Comparison of ENCODE assay signal across 1 cellular context in the genomic region with DNA sequence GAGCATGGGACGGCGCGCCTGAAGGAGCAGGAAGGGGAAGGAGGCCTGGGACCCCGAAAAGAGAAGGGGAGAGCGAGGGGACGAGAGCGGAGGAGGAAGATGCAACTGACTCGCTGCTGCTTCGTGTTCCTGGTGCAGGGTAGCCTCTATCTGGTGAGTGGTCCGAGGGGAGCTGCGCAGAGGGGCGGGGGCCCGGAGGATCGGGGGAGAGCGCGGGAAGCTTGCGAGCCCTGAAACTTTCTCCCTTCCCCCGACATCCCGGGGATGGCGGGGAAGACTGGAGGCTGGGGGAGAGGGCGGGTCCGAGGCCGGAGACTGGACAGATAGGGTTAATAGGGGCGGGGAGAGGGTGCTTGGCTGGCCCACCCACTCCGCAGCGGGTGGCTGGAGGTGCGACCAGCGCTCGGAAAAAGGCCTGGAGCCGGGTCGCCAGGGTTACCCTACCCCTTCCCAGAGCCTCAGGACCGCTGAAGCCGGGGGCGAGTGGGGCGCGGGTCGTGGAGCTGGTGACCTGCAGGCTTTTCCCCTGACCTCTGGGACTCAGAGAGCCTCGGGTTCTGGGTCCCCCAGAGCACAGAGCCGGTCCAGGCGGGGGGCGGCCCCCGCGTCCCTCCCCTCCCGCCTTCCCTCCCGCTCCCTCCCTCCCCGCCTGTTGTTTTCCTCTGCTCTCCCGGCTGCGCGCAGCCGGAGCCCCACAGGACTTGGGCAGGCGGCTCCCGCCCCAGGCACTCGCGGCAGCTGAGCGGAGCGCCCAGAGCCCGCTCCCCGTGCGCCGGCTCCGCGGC.
TF ChIP-seq lines count a peak whose summit lies in the region.

No MANE protein-coding gene starts in this region.

TF ChIP-seq in HEK293, 187 proteins besides CTCF, POLR2A, EP300 and RAD21 (continued from another document and continues in another):
- TF ChIP-seq, protein P1, sequence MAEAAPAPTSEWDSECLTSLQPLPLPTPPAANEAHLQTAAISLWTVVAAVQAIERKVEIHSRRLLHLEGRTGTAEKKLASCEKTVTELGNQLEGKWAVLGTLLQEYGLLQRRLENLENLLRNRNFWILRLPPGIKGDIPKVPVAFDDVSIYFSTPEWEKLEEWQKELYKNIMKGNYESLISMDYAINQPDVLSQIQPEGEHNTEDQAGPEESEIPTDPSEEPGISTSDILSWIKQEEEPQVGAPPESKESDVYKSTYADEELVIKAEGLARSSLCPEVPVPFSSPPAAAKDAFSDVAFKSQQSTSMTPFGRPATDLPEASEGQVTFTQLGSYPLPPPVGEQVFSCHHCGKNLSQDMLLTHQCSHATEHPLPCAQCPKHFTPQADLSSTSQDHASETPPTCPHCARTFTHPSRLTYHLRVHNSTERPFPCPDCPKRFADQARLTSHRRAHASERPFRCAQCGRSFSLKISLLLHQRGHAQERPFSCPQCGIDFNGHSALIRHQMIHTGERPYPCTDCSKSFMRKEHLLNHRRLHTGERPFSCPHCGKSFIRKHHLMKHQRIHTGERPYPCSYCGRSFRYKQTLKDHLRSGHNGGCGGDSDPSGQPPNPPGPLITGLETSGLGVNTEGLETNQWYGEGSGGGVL (tag by site-specific recombination; IDR thresholded peaks at IDR 0.05), result peak; percentile 91
- no peak for TF ChIP-seq ZFP3 (tag by site-specific recombination; IDR thresholded peaks at IDR 0.05; ENCODE audit: low read depth)
- peak; percentile 37; the same call in 1 of the 2 replicates for TF ChIP-seq KLF10 (tag by site-specific recombination; IDR thresholded peaks at IDR 0.05)
- no peak for TF ChIP-seq BCL11A (tag by site-specific recombination; IDR thresholded peaks at IDR 0.05; ENCODE audit: low read depth)
- TF ChIP-seq, protein P2, sequence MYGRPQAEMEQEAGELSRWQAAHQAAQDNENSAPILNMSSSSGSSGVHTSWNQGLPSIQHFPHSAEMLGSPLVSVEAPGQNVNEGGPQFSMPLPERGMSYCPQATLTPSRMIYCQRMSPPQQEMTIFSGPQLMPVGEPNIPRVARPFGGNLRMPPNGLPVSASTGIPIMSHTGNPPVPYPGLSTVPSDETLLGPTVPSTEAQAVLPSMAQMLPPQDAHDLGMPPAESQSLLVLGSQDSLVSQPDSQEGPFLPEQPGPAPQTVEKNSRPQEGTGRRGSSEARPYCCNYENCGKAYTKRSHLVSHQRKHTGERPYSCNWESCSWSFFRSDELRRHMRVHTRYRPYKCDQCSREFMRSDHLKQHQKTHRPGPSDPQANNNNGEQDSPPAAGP (tag by site-specific recombination; IDR thresholded peaks at IDR 0.05), result peak; percentile 44; the same call in 1 of the 2 replicates
- TF ChIP-seq, protein P3, sequence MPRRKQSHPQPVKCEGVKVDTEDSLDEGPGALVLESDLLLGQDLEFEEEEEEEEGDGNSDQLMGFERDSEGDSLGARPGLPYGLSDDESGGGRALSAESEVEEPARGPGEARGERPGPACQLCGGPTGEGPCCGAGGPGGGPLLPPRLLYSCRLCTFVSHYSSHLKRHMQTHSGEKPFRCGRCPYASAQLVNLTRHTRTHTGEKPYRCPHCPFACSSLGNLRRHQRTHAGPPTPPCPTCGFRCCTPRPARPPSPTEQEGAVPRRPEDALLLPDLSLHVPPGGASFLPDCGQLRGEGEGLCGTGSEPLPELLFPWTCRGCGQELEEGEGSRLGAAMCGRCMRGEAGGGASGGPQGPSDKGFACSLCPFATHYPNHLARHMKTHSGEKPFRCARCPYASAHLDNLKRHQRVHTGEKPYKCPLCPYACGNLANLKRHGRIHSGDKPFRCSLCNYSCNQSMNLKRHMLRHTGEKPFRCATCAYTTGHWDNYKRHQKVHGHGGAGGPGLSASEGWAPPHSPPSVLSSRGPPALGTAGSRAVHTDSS (tag by site-specific recombination; IDR thresholded peaks at IDR 0.05), result no peak
- peak; percentile 31; the same call in 1 of the 2 replicates for TF ChIP-seq ZFHX2 (tag by site-specific recombination; conservative IDR thresholded peaks at IDR 0.05)
- peak; percentile 45; the same call in 1 of the 2 replicates for TF ChIP-seq ZBTB20 (tag by site-specific recombination; IDR thresholded peaks at IDR 0.05)
- TF ChIP-seq, protein P4, sequence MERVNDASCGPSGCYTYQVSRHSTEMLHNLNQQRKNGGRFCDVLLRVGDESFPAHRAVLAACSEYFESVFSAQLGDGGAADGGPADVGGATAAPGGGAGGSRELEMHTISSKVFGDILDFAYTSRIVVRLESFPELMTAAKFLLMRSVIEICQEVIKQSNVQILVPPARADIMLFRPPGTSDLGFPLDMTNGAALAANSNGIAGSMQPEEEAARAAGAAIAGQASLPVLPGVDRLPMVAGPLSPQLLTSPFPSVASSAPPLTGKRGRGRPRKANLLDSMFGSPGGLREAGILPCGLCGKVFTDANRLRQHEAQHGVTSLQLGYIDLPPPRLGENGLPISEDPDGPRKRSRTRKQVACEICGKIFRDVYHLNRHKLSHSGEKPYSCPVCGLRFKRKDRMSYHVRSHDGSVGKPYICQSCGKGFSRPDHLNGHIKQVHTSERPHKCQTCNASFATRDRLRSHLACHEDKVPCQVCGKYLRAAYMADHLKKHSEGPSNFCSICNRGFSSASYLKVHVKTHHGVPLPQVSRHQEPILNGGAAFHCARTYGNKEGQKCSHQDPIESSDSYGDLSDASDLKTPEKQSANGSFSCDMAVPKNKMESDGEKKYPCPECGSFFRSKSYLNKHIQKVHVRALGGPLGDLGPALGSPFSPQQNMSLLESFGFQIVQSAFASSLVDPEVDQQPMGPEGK (tag by site-specific recombination; IDR thresholded peaks at IDR 0.05), result peak; percentile 80
- peak; percentile 62; the same call in 1 of the 2 replicates for TF ChIP-seq IKZF3 (tag by site-specific recombination; IDR thresholded peaks at IDR 0.05)
- TF ChIP-seq, protein P5, sequence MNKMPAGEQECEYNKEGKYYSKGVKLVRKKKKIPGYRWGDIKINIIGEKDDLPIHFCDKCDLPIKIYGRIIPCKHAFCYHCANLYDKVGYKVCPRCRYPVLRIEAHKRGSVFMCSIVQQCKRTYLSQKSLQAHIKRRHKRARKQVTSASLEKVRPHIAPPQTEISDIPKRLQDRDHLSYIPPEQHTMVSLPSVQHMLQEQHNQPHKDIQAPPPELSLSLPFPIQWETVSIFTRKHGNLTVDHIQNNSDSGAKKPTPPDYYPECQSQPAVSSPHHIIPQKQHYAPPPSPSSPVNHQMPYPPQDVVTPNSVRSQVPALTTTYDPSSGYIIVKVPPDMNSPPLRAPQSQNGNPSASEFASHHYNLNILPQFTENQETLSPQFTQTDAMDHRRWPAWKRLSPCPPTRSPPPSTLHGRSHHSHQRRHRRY (tag by site-specific recombination; IDR thresholded peaks at IDR 0.05), result no peak
- TF ChIP-seq, protein P6, sequence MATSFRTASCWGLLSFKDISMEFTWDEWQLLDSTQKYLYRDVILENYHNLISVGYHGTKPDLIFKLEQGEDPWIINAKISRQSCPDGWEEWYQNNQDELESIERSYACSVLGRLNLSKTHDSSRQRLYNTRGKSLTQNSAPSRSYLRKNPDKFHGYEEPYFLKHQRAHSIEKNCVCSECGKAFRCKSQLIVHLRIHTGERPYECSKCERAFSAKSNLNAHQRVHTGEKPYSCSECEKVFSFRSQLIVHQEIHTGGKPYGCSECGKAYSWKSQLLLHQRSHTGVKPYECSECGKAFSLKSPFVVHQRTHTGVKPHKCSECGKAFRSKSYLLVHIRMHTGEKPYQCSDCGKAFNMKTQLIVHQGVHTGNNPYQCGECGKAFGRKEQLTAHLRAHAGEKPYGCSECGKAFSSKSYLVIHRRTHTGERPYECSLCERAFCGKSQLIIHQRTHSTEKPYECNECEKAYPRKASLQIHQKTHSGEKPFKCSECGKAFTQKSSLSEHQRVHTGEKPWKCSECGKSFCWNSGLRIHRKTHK (tag by site-specific recombination; IDR thresholded peaks at IDR 0.05), result no peak
- no peak for TF ChIP-seq ZNF624 (tag by site-specific recombination; IDR thresholded peaks at IDR 0.05)
- peak; percentile 56 for TF ChIP-seq EGR2 (tag by site-specific recombination; IDR thresholded peaks at IDR 0.05; ENCODE audit: low read depth)
- peak; percentile 65 for TF ChIP-seq GLIS2 (tag by site-specific recombination; IDR thresholded peaks at IDR 0.05)
- peak; percentile 73; the same call in 1 of the 2 replicates for TF ChIP-seq KLF16 (tag by site-specific recombination; IDR thresholded peaks at IDR 0.05)
- TF ChIP-seq, protein P7, sequence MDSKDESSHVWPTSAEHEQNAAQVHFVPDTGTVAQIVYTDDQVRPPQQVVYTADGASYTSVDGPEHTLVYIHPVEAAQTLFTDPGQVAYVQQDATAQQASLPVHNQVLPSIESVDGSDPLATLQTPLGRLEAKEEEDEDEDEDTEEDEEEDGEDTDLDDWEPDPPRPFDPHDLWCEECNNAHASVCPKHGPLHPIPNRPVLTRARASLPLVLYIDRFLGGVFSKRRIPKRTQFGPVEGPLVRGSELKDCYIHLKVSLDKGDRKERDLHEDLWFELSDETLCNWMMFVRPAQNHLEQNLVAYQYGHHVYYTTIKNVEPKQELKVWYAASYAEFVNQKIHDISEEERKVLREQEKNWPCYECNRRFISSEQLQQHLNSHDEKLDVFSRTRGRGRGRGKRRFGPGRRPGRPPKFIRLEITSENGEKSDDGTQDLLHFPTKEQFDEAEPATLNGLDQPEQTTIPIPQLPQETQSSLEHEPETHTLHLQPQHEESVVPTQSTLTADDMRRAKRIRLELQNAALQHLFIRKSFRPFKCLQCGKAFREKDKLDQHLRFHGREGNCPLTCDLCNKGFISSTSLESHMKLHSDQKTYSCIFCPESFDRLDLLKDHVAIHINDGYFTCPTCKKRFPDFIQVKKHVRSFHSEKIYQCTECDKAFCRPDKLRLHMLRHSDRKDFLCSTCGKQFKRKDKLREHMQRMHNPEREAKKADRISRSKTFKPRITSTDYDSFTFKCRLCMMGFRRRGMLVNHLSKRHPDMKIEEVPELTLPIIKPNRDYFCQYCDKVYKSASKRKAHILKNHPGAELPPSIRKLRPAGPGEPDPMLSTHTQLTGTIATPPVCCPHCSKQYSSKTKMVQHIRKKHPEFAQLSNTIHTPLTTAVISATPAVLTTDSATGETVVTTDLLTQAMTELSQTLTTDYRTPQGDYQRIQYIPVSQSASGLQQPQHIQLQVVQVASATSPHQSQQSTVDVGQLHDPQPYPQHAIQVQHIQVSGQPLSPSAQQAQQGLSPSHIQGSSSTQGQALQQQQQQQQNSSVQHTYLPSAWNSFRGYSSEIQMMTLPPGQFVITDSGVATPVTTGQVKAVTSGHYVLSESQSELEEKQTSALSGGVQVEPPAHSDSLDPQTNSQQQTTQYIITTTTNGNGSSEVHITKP (tag by site-specific recombination; IDR thresholded peaks at IDR 0.05), result peak; percentile 86
- TF ChIP-seq ZNF174 (tag by site-specific recombination; IDR thresholded peaks at IDR 0.05), result no peak
- TF ChIP-seq ZNF544 (tag by site-specific recombination; IDR thresholded peaks at IDR 0.05), result no peak
- peak; percentile 65; the same call in 1 of the 2 replicates for TF ChIP-seq GLIS1 (tag by site-specific recombination; IDR thresholded peaks at IDR 0.05)
- peak; percentile 21; the same call in 1 of the 2 replicates for TF ChIP-seq ZBTB21 (tag by site-specific recombination; IDR thresholded peaks at IDR 0.05)
- TF ChIP-seq ZNF768 (tag by site-specific recombination; IDR thresholded peaks at IDR 0.05), result no peak
- TF ChIP-seq KLF8 (tag by site-specific recombination; IDR thresholded peaks at IDR 0.05), result peak; percentile 61
- 0 out of 2 replicates have a peak, but pooled peaks have one; percentile 65 for TF ChIP-seq BCL11B (tag by site-specific recombination; IDR thresholded peaks at IDR 0.05; ENCODE audit: low read depth)
- TF ChIP-seq ZIC2 (tag by site-specific recombination; IDR thresholded peaks at IDR 0.05), result peak; percentile 87
- 0 out of 2 replicates have a peak, but pooled peaks have one; percentile 30 for TF ChIP-seq ZNF561 (tag by site-specific recombination; IDR thresholded peaks at IDR 0.05; ENCODE audit: borderline replicate concordance)
- TF ChIP-seq KLF1 (tag by site-specific recombination; IDR thresholded peaks at IDR 0.05), result peak; percentile 77
- TF ChIP-seq ZBTB48 (tag by site-specific recombination; IDR thresholded peaks at IDR 0.05), result peak; percentile 98
- 0 out of 2 replicates have a peak, but pooled peaks have one; percentile 12 for TF ChIP-seq ZSCAN30 (tag by site-specific recombination; IDR thresholded peaks at IDR 0.05)
- TF ChIP-seq ZNF76 (tag by site-specific recombination; IDR thresholded peaks at IDR 0.05; ENCODE audit: borderline replicate concordance, low read depth), result peak; percentile 41; the same call in 1 of the 2 replicates
- TF ChIP-seq ZNF10 (tag by site-specific recombination; IDR thresholded peaks at IDR 0.05), result no peak
- TF ChIP-seq, protein P8, sequence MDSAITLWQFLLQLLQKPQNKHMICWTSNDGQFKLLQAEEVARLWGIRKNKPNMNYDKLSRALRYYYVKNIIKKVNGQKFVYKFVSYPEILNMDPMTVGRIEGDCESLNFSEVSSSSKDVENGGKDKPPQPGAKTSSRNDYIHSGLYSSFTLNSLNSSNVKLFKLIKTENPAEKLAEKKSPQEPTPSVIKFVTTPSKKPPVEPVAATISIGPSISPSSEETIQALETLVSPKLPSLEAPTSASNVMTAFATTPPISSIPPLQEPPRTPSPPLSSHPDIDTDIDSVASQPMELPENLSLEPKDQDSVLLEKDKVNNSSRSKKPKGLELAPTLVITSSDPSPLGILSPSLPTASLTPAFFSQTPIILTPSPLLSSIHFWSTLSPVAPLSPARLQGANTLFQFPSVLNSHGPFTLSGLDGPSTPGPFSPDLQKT (IDR thresholded peaks at IDR 0.05; ENCODE audit: borderline replicate concordance, low read depth, low read length), result no peak
- 0 out of 2 replicates have a peak, but pooled peaks have one; percentile 34 for TF ChIP-seq ZBTB7A (tag by site-specific recombination; IDR thresholded peaks at IDR 0.05; ENCODE audit: low read depth)
- TF ChIP-seq ZBTB17 (tag by site-specific recombination; IDR thresholded peaks at IDR 0.05), result peak; percentile 37; the same call in 1 of the 2 replicates
- TF ChIP-seq ZNF529 (tag by site-specific recombination; IDR thresholded peaks at IDR 0.05; ENCODE audit: insufficient replicate concordance), result no peak
- TF ChIP-seq ZNF433 (tag by site-specific recombination; IDR thresholded peaks at IDR 0.05; ENCODE audit: low read depth), result no peak
- TF ChIP-seq ZNF830 (tag by site-specific recombination; IDR thresholded peaks at IDR 0.05; ENCODE audit: low read depth), result no peak
- TF ChIP-seq, protein P9, sequence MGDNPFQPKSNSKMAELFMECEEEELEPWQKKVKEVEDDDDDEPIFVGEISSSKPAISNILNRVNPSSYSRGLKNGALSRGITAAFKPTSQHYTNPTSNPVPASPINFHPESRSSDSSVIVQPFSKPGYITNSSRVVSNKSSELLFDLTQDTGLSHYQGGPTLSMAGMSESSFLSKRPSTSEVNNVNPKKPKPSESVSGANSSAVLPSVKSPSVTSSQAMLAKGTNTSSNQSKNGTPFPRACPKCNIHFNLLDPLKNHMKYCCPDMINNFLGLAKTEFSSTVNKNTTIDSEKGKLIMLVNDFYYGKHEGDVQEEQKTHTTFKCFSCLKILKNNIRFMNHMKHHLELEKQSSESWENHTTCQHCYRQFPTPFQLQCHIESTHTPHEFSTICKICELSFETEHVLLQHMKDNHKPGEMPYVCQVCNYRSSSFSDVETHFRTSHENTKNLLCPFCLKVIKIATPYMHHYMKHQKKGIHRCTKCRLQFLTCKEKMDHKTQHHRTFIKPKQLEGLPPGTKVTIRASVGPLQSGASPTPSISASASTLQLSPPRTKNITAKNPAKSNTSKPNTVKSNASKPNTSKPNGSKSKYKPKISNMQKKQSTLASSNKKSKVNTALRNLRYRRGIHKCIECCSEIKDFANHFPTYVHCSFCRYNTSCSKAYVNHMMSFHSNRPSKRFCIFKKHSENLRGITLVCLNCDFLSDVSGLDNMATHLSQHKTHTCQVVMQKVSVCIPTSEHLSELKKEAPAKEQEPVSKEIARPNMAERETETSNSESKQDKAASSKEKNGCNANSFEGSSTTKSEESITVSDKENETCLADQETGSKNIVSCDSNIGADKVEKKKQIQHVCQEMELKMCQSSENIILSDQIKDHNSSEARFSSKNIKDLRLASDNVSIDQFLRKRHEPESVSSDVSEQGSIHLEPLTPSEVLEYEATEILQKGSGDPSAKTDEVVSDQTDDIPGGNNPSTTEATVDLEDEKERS (tag by site-specific recombination; IDR thresholded peaks at IDR 0.05), result no peak
- TF ChIP-seq SP7 (tag by site-specific recombination; IDR thresholded peaks at IDR 0.05), result peak; percentile 63; the same call in 1 of the 2 replicates
